1 cellular context compared by ENCODE assay signal in the genomic region with DNA sequence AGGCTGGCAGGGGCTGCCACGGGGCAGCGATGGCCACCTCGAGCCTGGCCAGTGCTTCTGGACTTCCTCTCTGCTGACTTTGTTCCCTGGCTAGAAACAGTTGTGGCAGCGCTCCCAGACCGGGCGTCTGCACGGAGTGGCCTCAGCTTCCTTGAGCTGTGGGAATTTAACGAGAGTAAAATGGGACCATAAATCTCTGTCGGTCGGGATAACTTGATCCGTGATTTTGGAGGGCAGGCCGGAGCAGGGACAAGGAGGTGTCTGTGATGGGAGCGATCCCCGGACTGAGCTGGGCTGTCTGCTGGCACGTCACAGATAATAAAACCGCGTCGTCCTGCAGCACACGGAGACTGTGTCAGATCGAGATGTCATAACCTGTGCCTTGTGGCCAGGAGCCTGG.
TF ChIP-seq lines count a peak whose summit lies in the region.

No MANE protein-coding gene starts in this region.

TF ChIP-seq in HepG2, 621 proteins besides CTCF, POLR2A, EP300 and RAD21:
- TF ChIP-seq CREB1 (IDR thresholded peaks at IDR 0.05) (0 out of 2 replicates have a peak, but pooled peaks have one; percentile 11), CREB1 (CRISPR knock-in tag; IDR thresholded peaks at IDR 0.05) (no peak), TEAD3 (CRISPR knock-in tag; optimal IDR thresholded peaks at IDR 0.05; ENCODE audit: borderline replicate concordance) (no peak)
